Comparison of ENCODE assay signal across 20 cellular contexts in the genomic region with DNA sequence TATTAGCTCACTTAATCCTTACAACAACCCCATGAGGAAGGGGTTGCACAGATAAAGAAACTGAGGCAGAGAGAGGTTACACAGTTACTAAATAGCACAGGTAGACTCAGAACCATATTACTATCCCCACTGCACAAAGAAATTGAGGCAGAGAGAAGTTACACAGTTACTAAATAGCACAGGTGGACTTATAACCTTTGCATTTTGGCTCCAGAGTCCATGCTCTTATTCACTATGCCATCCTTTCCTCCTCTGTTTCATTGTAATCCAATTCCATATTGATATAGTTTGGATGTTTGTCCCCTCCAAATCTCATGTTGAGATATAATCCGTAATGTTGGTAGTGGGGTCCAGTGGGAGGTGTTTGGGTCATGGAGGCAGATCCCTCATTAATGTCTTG. TPM values are rescaled to one million over a fixed set of nuclear protein-coding genes. Genes with fewer than 3 reads are reported as not detected.
"Had no signal": no experiment of that assay in that cellular context is flagged by ENCODE, and none has a peak within 500 bp of the region (broad histone marks: within the 10 kb centered on the region; RNA-seq: fewer than 3 reads in every experiment).

No MANE protein-coding gene starts in this region.

- H3K4me2 ChIP-seq: SK-N-SH had no signal

- H3K4me3 ChIP-seq: breast epithelium, psoas muscle, sigmoid colon had no signal

- H3K9me2 ChIP-seq: SK-N-SH had no signal

- H3K9me3 ChIP-seq: breast epithelium, psoas muscle, sigmoid colon, SK-N-SH had no signal

- H3K27me3 ChIP-seq: breast epithelium, foreskin keratinocyte, sigmoid colon had no signal

- H3K27ac ChIP-seq: breast epithelium, foreskin keratinocyte, psoas muscle, sigmoid colon had no signal

- H3K4me1 ChIP-seq: breast epithelium had no signal

- DNase-seq: activated CD4-positive, alpha-beta T cell treated with anti-CD3 and anti-CD28 coated beads for 36 hours; activated CD8-positive, alpha-beta T cell treated with anti-CD3 and anti-CD28 coated beads for 36 hours; activated naive CD4-positive, alpha-beta T cell; activated T-cell treated with anti-CD3 and anti-CD28 coated beads, Interleukin-2, amount 50 U/mL, for 72 hours; aorta; cerebellar nuclear complex; effector memory CD8-positive, alpha-beta T cell; foreskin keratinocyte; head of caudate nucleus; psoas muscle; sigmoid colon; SK-N-SH; stimulated activated CD4-positive, alpha-beta T cell treated with anti-CD3 and anti-CD28 coated beads, Interleukin-12 subunit alpha, Interleukin-12 subunit beta, amount 100 ng/mL, for 4 hours; stimulated activated CD4-positive, alpha-beta T cell treated with anti-CD3 and anti-CD28 coated beads, Interleukin-2, amount 100 ng/mL, for 24 hours; T-helper 1 cell; WERI-Rb-1 had no signal

- H3K9me3 Mint-ChIP-seq: activated CD8-positive, alpha-beta T cell treated with anti-CD3 and anti-CD28 coated beads for 36 hours; activated T-cell treated with anti-CD3 and anti-CD28 coated beads, Interleukin-2, amount 50 U/mL, for 72 hours; dendritic cell treated with granulocyte-macrophage colony-stimulating factor and Interleukin-4, amounts not matched to agents 40 ng/mL and 50 ng/mL, for 4 days; effector memory CD8-positive, alpha-beta T cell; natural killer cell treated with Interleukin-12 subunit alpha and Interleukin-12 subunit beta and Interleukin-15 and Interleukin-18, amount 100 ng/mL, for 72 hours had no signal

- H3K36me3 ChIP-seq: breast epithelium had no signal

- ATAC-seq: activated CD4-positive, alpha-beta T cell treated with anti-CD3 and anti-CD28 coated beads for 36 hours; activated CD8-positive, alpha-beta T cell treated with anti-CD3 and anti-CD28 coated beads for 36 hours; activated T-cell treated with anti-CD3 and anti-CD28 coated beads, Interleukin-2, amount 50 U/mL, for 72 hours; effector memory CD8-positive, alpha-beta T cell; foreskin keratinocyte; natural killer cell treated with Interleukin-12 subunit alpha and Interleukin-12 subunit beta and Interleukin-15 and Interleukin-18, amount 100 ng/mL, for 72 hours; psoas muscle had no signal

- H3K9ac ChIP-seq: SK-N-SH had no signal

- H3K27ac Mint-ChIP-seq: activated CD4-positive, alpha-beta T cell treated with anti-CD3 and anti-CD28 coated beads for 36 hours; activated CD8-positive, alpha-beta T cell treated with anti-CD3 and anti-CD28 coated beads for 36 hours; dendritic cell treated with granulocyte-macrophage colony-stimulating factor and Interleukin-4, amounts not matched to agents 40 ng/mL and 50 ng/mL, for 4 days; effector memory CD8-positive, alpha-beta T cell; natural killer cell treated with Interleukin-12 subunit alpha and Interleukin-12 subunit beta and Interleukin-15 and Interleukin-18, amount 100 ng/mL, for 72 hours had no signal

- H3K27me3 Mint-ChIP-seq: activated CD4-positive, alpha-beta T cell treated with anti-CD3 and anti-CD28 coated beads for 36 hours; activated CD8-positive, alpha-beta T cell treated with anti-CD3 and anti-CD28 coated beads for 36 hours; dendritic cell treated with granulocyte-macrophage colony-stimulating factor and Interleukin-4, amounts not matched to agents 40 ng/mL and 50 ng/mL, for 4 days; effector memory CD8-positive, alpha-beta T cell; natural killer cell treated with Interleukin-12 subunit alpha and Interleukin-12 subunit beta and Interleukin-15 and Interleukin-18, amount 100 ng/mL, for 72 hours had no signal

- H3K4me3 Mint-ChIP-seq: activated CD4-positive, alpha-beta T cell treated with anti-CD3 and anti-CD28 coated beads for 36 hours; activated CD8-positive, alpha-beta T cell treated with anti-CD3 and anti-CD28 coated beads for 36 hours; activated T-cell treated with anti-CD3 and anti-CD28 coated beads, Interleukin-2, amount 50 U/mL, for 72 hours; dendritic cell treated with granulocyte-macrophage colony-stimulating factor and Interleukin-4, amounts not matched to agents 40 ng/mL and 50 ng/mL, for 4 days; natural killer cell treated with Interleukin-12 subunit alpha and Interleukin-12 subunit beta and Interleukin-15 and Interleukin-18, amount 100 ng/mL, for 72 hours had no signal

- FAIRE-seq: urothelium cell line had no signal

RNA-seq across cellular contexts. Expression of a gene that starts 17.2 kb away (rescaled TPM):
- total RNA-seq: foreskin keratinocyte had no signal
- polyA plus RNA-seq: foreskin keratinocyte had no signal
